In genomic region chr14:104150201-104151027, GRCh38 we compare ENCODE assay signal across 9 cellular contexts. TPM values are rescaled to one million over a fixed set of nuclear protein-coding genes. Genes with fewer than 3 reads are reported as not detected.
DNase-seq lines count a peak whose midpoint lies in the region; ATAC-seq and TF ChIP-seq lines count a peak whose summit lies in the region.
"Had no signal": no experiment of that assay in that cellular context is flagged by ENCODE, and none has a peak within 500 bp of the region (broad histone marks: within the 10 kb centered on the region; RNA-seq: fewer than 3 reads in every experiment).

No MANE protein-coding gene starts in this region.

- ATAC-seq in Right ventricle myocardium superior (ENCODE audit: poor library complexity) (peak; percentile 50), left ventricle myocardium superior (peak; percentile 49)
- ATAC-seq in stimulated activated memory B cell treated with anti-CD40 and anti-IgM and Interleukin-4, amounts not matched to agents 10 μg/mL and 1 μg/mL and 100 μg/mL, for 72 hours: no peak

- H3K9me3 ChIP-seq in right atrium auricular region: no peaks in the 10 kb centered on the region
- no peaks in the 10 kb centered on the region for H3K9me3 ChIP-seq in effector memory CD4-positive, alpha-beta T cell (ENCODE audit: control insufficient read depth, low read length)

- no peak overlapping the region for H3K27ac ChIP-seq in right atrium auricular region
- H3K27ac ChIP-seq in effector memory CD4-positive, alpha-beta T cell (ENCODE audit: insufficient read depth, low read length, poor library complexity, severe bottlenecking): no peak overlapping the region

- H3K27ac Mint-ChIP-seq in stimulated activated memory B cell treated with anti-CD40 and anti-IgM and Interleukin-4, amounts not matched to agents 10 μg/mL and 1 μg/mL and 100 μg/mL, for 72 hours: no peak overlapping the region

- no peak overlapping the region for H3K4me3 ChIP-seq in right atrium auricular region
- no peak overlapping the region for H3K4me3 ChIP-seq in effector memory CD4-positive, alpha-beta T cell (ENCODE audit: insufficient read depth, low read depth, low read length, poor library complexity, severe bottlenecking)

- no peak for TF ChIP-seq CTCF in right atrium auricular region (IDR thresholded peaks at IDR 0.05)

- no peaks in the 10 kb centered on the region for H3K27me3 ChIP-seq in right atrium auricular region
- H3K27me3 ChIP-seq in effector memory CD4-positive, alpha-beta T cell (replicated peaks; ENCODE audit: control insufficient read depth, insufficient read depth, low read length, poor library complexity, severe bottlenecking): no peaks in the 10 kb centered on the region

- intact Hi-C loops in Right ventricle myocardium superior (cut with DNase I): no loop called here
- intact Hi-C loops in left ventricle myocardium superior (cut with micrococcal nuclease): no loop called here

- peaks cover 40% of the 10 kb centered on the region for H3K27me3 Mint-ChIP-seq in stimulated activated memory B cell treated with anti-CD40 and anti-IgM and Interleukin-4, amounts not matched to agents 10 μg/mL and 1 μg/mL and 100 μg/mL, for 72 hours

- H3K9me3 Mint-ChIP-seq in stimulated activated memory B cell treated with anti-CD40 and anti-IgM and Interleukin-4, amounts not matched to agents 10 μg/mL and 1 μg/mL and 100 μg/mL, for 72 hours: no peaks in the 10 kb centered on the region

- H3K4me1 Mint-ChIP-seq in stimulated activated memory B cell treated with anti-CD40 and anti-IgM and Interleukin-4, amounts not matched to agents 10 μg/mL and 1 μg/mL and 100 μg/mL, for 72 hours: no peaks in the 10 kb centered on the region

- H3K36me3 Mint-ChIP-seq in stimulated activated memory B cell treated with anti-CD40 and anti-IgM and Interleukin-4, amounts not matched to agents 10 μg/mL and 1 μg/mL and 100 μg/mL, for 72 hours: no peaks in the 10 kb centered on the region

- no peaks in the 10 kb centered on the region for H3K36me3 ChIP-seq in right atrium auricular region
- no peaks in the 10 kb centered on the region for H3K36me3 ChIP-seq in effector memory CD4-positive, alpha-beta T cell (ENCODE audit: control insufficient read depth, insufficient read depth, low read length)

- peaks cover 0 to 44% of the 10 kb centered on the region in 2 donors for H3K4me1 ChIP-seq in right atrium auricular region
- no peaks in the 10 kb centered on the region for H3K4me1 ChIP-seq in effector memory CD4-positive, alpha-beta T cell (ENCODE audit: control insufficient read depth, insufficient read depth, low read length, poor library complexity, severe bottlenecking)

- DNase-seq in Right ventricle myocardium superior: no peak
- DNase-seq in right atrium auricular region (ENCODE audit: low spot score): no peak
- peak; percentile 95 for DNase-seq in SK-N-DZ (ENCODE audit: low spot score)
- peak; percentile 43 for DNase-seq in left ventricle myocardium superior
- no peak for DNase-seq in middle frontal gyrus (ENCODE audit: extremely low spot score, low spot score)
- DNase-seq in hippocampal formation (lab: John Stamatoyannopoulos, UW): no peak
- no peak for DNase-seq in effector memory CD4-positive, alpha-beta T cell
- DNase-seq: COR-L47 had no signal

- no peak overlapping the region for H3K4me3 Mint-ChIP-seq in stimulated activated memory B cell treated with anti-CD40 and anti-IgM and Interleukin-4, amounts not matched to agents 10 μg/mL and 1 μg/mL and 100 μg/mL, for 72 hours

RNA-seq across cellular contexts. Expression of gene KIF26A, which starts 12.0 kb away (rescaled TPM):
- 6.3 TPM for total RNA-seq in Right ventricle myocardium superior
- 10 to 100 TPM in 1 of 2 donors, 1 to 10 TPM in 1; 5.6 to 14.1 TPM for total RNA-seq in right atrium auricular region
- polyA plus RNA-seq in SK-N-DZ (2014; cell fraction: cytosol; rRNA removed): 18.6 and 26.8 TPM in 2 replicates
- polyA plus RNA-seq in SK-N-DZ (2014; cell fraction: nucleus; rRNA removed): 31.9 and 35.6 TPM in 2 replicates
- total RNA-seq in left ventricle myocardium superior: 6.0 TPM

Comparison
In these comparisons a context has a peak if more than half of its experiments do, and no peak if none do; other contexts are left out.
1. DNase-seq: peak in SK-N-DZ (single experiment) and left ventricle myocardium superior (single experiment); none in Right ventricle myocardium superior (single experiment), right atrium auricular region (single experiment), middle frontal gyrus (single experiment), hippocampal formation (0 of 2) and effector memory CD4-positive, alpha-beta T cell (0 of 3).